In genomic region chr10:60777696-60778213, GRCh38 we compare ENCODE assay signal across 1 cellular context.
TF ChIP-seq lines count a peak whose summit lies in the region.

No MANE protein-coding gene starts in this region.

TF ChIP-seq in H1, 55 proteins besides CTCF, POLR2A, EP300 and RAD21 (continued from another document):
- TF ChIP-seq ATF3 (IDR thresholded peaks at IDR 0.05; ENCODE audit: insufficient read depth, low read depth, low read length), result no peak
- TF ChIP-seq CBX5 (IDR thresholded peaks at IDR 0.05; ENCODE audit: low read depth, low read length), result no peak
- TF ChIP-seq PHF8 (conservative IDR thresholded peaks at IDR 0.05; ENCODE audit: low read depth, low read length), result no peak
- TF ChIP-seq RNF2 (IDR thresholded peaks at IDR 0.05; ENCODE audit: borderline replicate concordance, low read depth, low read length, missing control alignments, poor library complexity, severe bottlenecking), result no peak
- TF ChIP-seq TAF7 (optimal IDR thresholded peaks at IDR 0.05; ENCODE audit: borderline replicate concordance, low read depth, low read length), result no peak
- no peak for TF ChIP-seq ATF2 (IDR thresholded peaks at IDR 0.05; ENCODE audit: low read length)
- TF ChIP-seq FOSL1 (IDR thresholded peaks at IDR 0.05; ENCODE audit: insufficient read depth, low read depth, low read length), result no peak
- no peak for TF ChIP-seq CHD7 (IDR thresholded peaks at IDR 0.05; ENCODE audit: insufficient replicate concordance, low read length)
- TF ChIP-seq SIN3A (conservative IDR thresholded peaks at IDR 0.05 in 1 of 2, IDR thresholded peaks at IDR 0.05 in 1 of 2; ENCODE audit: low read depth in 1 of 2, low read length in 2 of 2), result no peak
- no peak for TF ChIP-seq BACH1 (IDR thresholded peaks at IDR 0.05; ENCODE audit: low read length)
